1 cellular context compared by ENCODE assay signal in genomic region chr4:156969136-156969535, GRCh38.
TF ChIP-seq lines count a peak whose summit lies in the region.

No MANE protein-coding gene starts in this region.

TF ChIP-seq in GM23338, 12 proteins besides CTCF, POLR2A, EP300 and RAD21 (continued from another document):
- no peak for TF ChIP-seq REST (IDR thresholded peaks at IDR 0.05; ENCODE audit: unreplicated experiment)
- TF ChIP-seq POLR2AphosphoS5 (IDR thresholded peaks at IDR 0.05; ENCODE audit: low read depth), result no peak
- no peak for TF ChIP-seq JUNB (IDR thresholded peaks at IDR 0.05; ENCODE audit: unreplicated experiment)
- TF ChIP-seq STAT1 (IDR thresholded peaks at IDR 0.05; ENCODE audit: unreplicated experiment), result no peak
- no peak for TF ChIP-seq CREB1 (CRISPR knock-in tag; IDR thresholded peaks at IDR 0.05; ENCODE audit: low read depth)
- TF ChIP-seq NANOG (IDR thresholded peaks at IDR 0.05; ENCODE audit: borderline replicate concordance), result no peak
- TF ChIP-seq, protein P1, sequence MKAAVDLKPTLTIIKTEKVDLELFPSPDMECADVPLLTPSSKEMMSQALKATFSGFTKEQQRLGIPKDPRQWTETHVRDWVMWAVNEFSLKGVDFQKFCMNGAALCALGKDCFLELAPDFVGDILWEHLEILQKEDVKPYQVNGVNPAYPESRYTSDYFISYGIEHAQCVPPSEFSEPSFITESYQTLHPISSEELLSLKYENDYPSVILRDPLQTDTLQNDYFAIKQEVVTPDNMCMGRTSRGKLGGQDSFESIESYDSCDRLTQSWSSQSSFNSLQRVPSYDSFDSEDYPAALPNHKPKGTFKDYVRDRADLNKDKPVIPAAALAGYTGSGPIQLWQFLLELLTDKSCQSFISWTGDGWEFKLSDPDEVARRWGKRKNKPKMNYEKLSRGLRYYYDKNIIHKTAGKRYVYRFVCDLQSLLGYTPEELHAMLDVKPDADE (IDR thresholded peaks at IDR 0.05), result no peak
- no peak for TF ChIP-seq ZNF331 (CRISPR knock-in tag; IDR thresholded peaks at IDR 0.05; ENCODE audit: low read depth)
- no peak for TF ChIP-seq EZH2 (IDR thresholded peaks at IDR 0.05; ENCODE audit: low read depth, unreplicated experiment)
- no peak for TF ChIP-seq ZNF114 (CRISPR knock-in tag; IDR thresholded peaks at IDR 0.05)
